Comparison of ENCODE assay signal across 8 cellular contexts in the genomic region with DNA sequence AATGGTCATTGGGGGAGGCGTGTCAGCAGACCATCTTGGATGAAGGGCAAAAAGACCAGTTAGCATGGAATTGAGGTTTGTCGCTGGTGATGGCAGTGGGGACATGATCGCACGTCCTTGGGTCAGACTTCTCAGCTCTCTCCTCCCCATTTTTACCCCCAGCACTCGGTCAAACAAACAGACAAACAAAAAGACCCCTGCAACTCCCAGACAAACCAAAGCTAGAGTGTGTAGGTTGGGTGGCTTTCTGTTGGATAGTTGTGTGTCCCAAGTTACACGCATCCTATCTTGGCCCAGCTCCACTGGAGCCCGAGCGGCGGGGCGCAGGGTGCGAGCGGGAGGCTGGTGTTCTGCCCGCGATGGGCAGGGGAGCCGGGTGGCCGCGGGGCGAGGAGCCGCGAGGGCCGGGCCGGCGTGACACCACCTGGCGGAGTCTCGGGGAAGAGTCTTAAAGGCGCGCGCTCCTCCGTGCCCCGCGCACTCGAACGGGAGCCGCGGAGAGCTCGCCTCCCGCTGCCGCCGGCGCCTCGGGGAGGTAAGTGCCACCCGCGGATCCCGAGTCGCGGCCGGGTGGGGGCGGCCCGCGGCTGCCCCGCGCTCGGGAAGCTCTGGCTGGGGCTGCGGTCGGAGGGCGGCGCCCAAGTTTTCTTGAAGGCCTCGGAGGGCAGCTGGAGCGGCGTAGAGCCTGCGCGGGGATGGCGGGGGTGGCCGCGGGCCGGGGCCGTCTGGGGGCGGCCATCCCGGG. TPM values are rescaled to one million over a fixed set of nuclear protein-coding genes. Genes with fewer than 3 reads are reported as not detected.
DNase-seq lines count a peak whose midpoint lies in the region; ATAC-seq and TF ChIP-seq lines count a peak whose summit lies in the region.

No MANE protein-coding gene starts in this region.

- H3K27me3 Mint-ChIP-seq in CD8-positive, alpha-beta memory T cell = peaks cover 53 to 61% of the 10 kb centered on the region in 2 donors

- peaks cover 0 to 11% (median 6%) of the 10 kb centered on the region in 5 donors for H3K9me3 Mint-ChIP-seq in CD8-positive, alpha-beta memory T cell

- CTCF ChIA-PET in CD8-positive, alpha-beta memory T cell (lab: Charles Lee) = interaction anchor here (1.4 kb wide), 1 partner anchor 593 kb away, joined by 3 read pairs; no protein-coding TSS in a partner anchor

- peak overlapping the region in 1 of 8 donors; percentile 50 for H3K27ac Mint-ChIP-seq in CD8-positive, alpha-beta memory T cell

- peak in 2 of 5 donors; percentile 14 to 18 for DNase-seq in CD8-positive, alpha-beta memory T cell
- DNase-seq in MG63 (peak; percentile 26), colonic mucosa (no peak), mucosa of descending colon (peak in 2 of 3 donors; percentile 37 to 48), upper lobe of right lung (no peak), NCI-H2171 (lab: John Stamatoyannopoulos, UW) (no peak), GM19240 (ENCODE audit: insufficient read length, low spot score) (no peak)

- peak; percentile 66 for ATAC-seq in mucosa of descending colon
- peak; percentile 52 for ATAC-seq in upper lobe of right lung
- ATAC-seq in GM19395 (IDR thresholded peaks at IDR 0.05; ENCODE audit: unreplicated experiment) = no peak

- H3K9me3 ChIP-seq in CD8-positive, alpha-beta memory T cell (ENCODE audit: low read length) = no peaks in the 10 kb centered on the region
- 0 out of 2 replicates have a peak, but pooled peaks cover 4% of the 10 kb centered on the region for H3K9me3 ChIP-seq in MG63
- H3K9me3 ChIP-seq in colonic mucosa = no peaks in the 10 kb centered on the region
- no peaks in the 10 kb centered on the region for H3K9me3 ChIP-seq in mucosa of descending colon
- H3K9me3 ChIP-seq in upper lobe of right lung = no peaks in the 10 kb centered on the region

- intact Hi-C loops in colonic mucosa (cut with DNase I) (loop anchor here (10.0 kb wide), 1 partner anchor 152 kb away; no protein-coding TSS in a partner anchor), mucosa of descending colon (cut with DNase I, micrococcal nuclease) (no loop called here), upper lobe of right lung (cut with DNase I) (no loop called here)

- H3K9ac ChIP-seq in colonic mucosa (ENCODE audit: low read depth in 2 of 2, low read length in 2 of 2) = no peak overlapping the region

- POLR2A ChIA-PET in CD8-positive, alpha-beta memory T cell (lab: Charles Lee) = interaction anchor here (0.7 kb wide), 1 partner anchor 37 kb away, joined by 4 read pairs; the partner anchor contains the start of gene PIK3R5

- peaks cover 4 to 29% (median 10%) of the 10 kb centered on the region in 3 donors for H3K4me1 Mint-ChIP-seq in CD8-positive, alpha-beta memory T cell

- no peaks in the 10 kb centered on the region for H3K36me3 ChIP-seq in CD8-positive, alpha-beta memory T cell (ENCODE audit: insufficient read depth, low read length)
- H3K36me3 ChIP-seq in MG63 = no peaks in the 10 kb centered on the region
- no peaks in the 10 kb centered on the region for H3K36me3 ChIP-seq in colonic mucosa
- H3K36me3 ChIP-seq in mucosa of descending colon (ENCODE audit: low read depth) = no peaks in the 10 kb centered on the region
- no peaks in the 10 kb centered on the region for H3K36me3 ChIP-seq in upper lobe of right lung

- TF ChIP-seq CTCF in colonic mucosa (IDR thresholded peaks at IDR 0.05) = no peak
- no peak for TF ChIP-seq CTCF in mucosa of descending colon (IDR thresholded peaks at IDR 0.05)
- peak; percentile 26 for TF ChIP-seq CTCF in upper lobe of right lung (IDR thresholded peaks at IDR 0.05)

- H3K27ac ChIP-seq in CD8-positive, alpha-beta memory T cell (ENCODE audit: low read depth, low read length) = no peak overlapping the region
- H3K27ac ChIP-seq in colonic mucosa (no peak overlapping the region), upper lobe of right lung (no peak overlapping the region)

- peaks cover 0 to 9% (median 4%) of the 10 kb centered on the region in 3 donors for H3K36me3 Mint-ChIP-seq in CD8-positive, alpha-beta memory T cell

- H3K27me3 ChIP-seq in CD8-positive, alpha-beta memory T cell (ENCODE audit: insufficient read depth, low read length, poor library complexity, severe bottlenecking) = peaks cover 25% of the 10 kb centered on the region
- H3K27me3 ChIP-seq in MG63 (peaks cover 20% of the 10 kb centered on the region), colonic mucosa (peaks cover 38% of the 10 kb centered on the region), upper lobe of right lung (peaks cover 52% of the 10 kb centered on the region)

- H3K4me1 ChIP-seq in CD8-positive, alpha-beta memory T cell (ENCODE audit: insufficient read depth, low read length) = peaks cover 16% of the 10 kb centered on the region
- H3K4me1 ChIP-seq in colonic mucosa (no peaks in the 10 kb centered on the region), mucosa of descending colon (ENCODE audit: low read depth) (peaks cover 5% of the 10 kb centered on the region), upper lobe of right lung (peaks cover 10% of the 10 kb centered on the region)

- no peak overlapping the region for H3K4me3 ChIP-seq in CD8-positive, alpha-beta memory T cell (ENCODE audit: low read length)
- H3K4me3 ChIP-seq in MG63 = no peak overlapping the region
- H3K4me3 ChIP-seq in colonic mucosa = peak overlapping the region; percentile 26
- H3K4me3 ChIP-seq in mucosa of descending colon = no peak overlapping the region
- H3K4me3 ChIP-seq in upper lobe of right lung = peak overlapping the region; percentile 40

- peak overlapping the region in 6 of 7 donors; percentile 54 to 84 (median 66) for H3K4me3 Mint-ChIP-seq in CD8-positive, alpha-beta memory T cell

RNA-seq across cellular contexts. Expression of gene NTN1, which starts 18.5 kb away (rescaled TPM):
- under 1 TPM; 0.24 to 0.33 TPM for total RNA-seq in CD8-positive, alpha-beta memory T cell
- not detected for polyA plus RNA-seq in CD8-positive, alpha-beta memory T cell
- 0.79 TPM in 1 of 2 replicates, not detected in the other for total RNA-seq in MG63 (2014; rRNA removed; shearing (Covaris generic); ENCODE audit: low replicate concordance)
- total RNA-seq in colonic mucosa (1 to 10 TPM; 2.1 to 5.5 TPM), mucosa of descending colon (10 to 100 TPM in 1 of 3 donors, 1 to 10 TPM in 2; 3.7 to 61.8 (median 4.0) TPM), upper lobe of right lung (4.1 TPM)

RNA-seq across cellular contexts. Expression of gene PIK3R5, which starts 37.3 kb away (rescaled TPM):
- total RNA-seq in CD8-positive, alpha-beta memory T cell = 10 to 100 TPM; 28.6 to 30.2 TPM
- polyA plus RNA-seq in CD8-positive, alpha-beta memory T cell = 71.6 TPM
- total RNA-seq in MG63 (2014; rRNA removed; shearing (Covaris generic); ENCODE audit: low replicate concordance) = not detected in 2 replicates
- total RNA-seq in colonic mucosa = 1 to 10 TPM; 2.2 to 2.5 TPM
- 10 to 100 TPM in 1 of 3 donors, 1 to 10 TPM in 2; 2.7 to 10.4 (median 6.8) TPM for total RNA-seq in mucosa of descending colon
- total RNA-seq in upper lobe of right lung = 37.7 TPM

Comparison
In these comparisons a context has a peak if more than half of its experiments do, and no peak if none do; other contexts are left out.
1. DNase-seq: peak in MG63 (single experiment) and mucosa of descending colon (2 of 3); none in colonic mucosa (single experiment), upper lobe of right lung (single experiment), NCI-H2171 (single experiment) and GM19240 (single experiment).
2. H3K4me3 ChIP-seq: peak in colonic mucosa (single experiment) and upper lobe of right lung (single experiment); none in CD8-positive, alpha-beta memory T cell (single experiment), MG63 (single experiment) and mucosa of descending colon (single experiment).